ENCODE assay signal across 1 cellular context in the genomic region with DNA sequence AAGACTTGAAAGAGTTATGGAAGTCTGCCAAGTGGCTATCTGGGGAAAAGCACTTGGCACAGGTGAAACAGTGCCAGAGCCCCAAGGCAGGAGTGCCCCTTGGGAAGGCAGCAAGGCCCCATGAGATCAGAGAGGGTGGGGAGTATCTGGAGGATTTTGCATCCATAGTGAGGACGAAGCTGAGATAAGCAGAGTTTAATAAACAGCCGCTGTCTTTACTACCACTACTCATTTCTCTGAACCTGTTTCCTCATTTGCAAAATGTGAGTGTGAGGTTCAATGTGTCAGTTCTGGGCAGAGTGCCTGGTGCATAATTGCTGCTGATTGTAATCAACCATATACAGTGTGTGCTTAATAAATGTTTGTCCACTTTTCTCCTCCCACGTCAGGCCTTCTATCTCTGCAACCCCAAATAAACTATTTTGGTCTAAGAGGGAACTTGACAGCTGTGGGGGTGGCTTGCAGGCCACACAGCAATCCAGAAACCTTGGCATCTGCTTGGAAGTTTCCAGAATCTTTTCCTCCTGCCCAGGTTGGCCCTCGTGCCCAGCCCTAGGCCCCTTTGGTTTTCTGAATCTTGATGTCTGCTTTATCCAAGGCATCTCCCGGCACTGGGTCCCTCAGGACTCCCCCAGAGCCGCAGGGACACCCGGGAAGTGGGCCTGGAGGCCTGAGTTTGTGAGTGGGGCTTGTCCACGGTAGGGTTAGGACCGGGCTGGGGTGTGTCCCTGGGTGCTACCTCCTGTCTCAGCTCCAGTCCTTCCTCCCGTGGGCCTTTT.
TF ChIP-seq lines count a peak whose summit lies in the region.

No MANE protein-coding gene starts in this region.

TF ChIP-seq in HCT116, 20 proteins besides CTCF, POLR2A, EP300 and RAD21 (continued from another document):
- TF ChIP-seq MAX (IDR thresholded peaks at IDR 0.05) (no peak), CBX3 (IDR thresholded peaks at IDR 0.05; ENCODE audit: low read depth) (no peak), ZFX (IDR thresholded peaks at IDR 0.05) (no peak), SP1 (IDR thresholded peaks at IDR 0.05; ENCODE audit: low read depth) (no peak)
- TF ChIP-seq, protein P1, sequence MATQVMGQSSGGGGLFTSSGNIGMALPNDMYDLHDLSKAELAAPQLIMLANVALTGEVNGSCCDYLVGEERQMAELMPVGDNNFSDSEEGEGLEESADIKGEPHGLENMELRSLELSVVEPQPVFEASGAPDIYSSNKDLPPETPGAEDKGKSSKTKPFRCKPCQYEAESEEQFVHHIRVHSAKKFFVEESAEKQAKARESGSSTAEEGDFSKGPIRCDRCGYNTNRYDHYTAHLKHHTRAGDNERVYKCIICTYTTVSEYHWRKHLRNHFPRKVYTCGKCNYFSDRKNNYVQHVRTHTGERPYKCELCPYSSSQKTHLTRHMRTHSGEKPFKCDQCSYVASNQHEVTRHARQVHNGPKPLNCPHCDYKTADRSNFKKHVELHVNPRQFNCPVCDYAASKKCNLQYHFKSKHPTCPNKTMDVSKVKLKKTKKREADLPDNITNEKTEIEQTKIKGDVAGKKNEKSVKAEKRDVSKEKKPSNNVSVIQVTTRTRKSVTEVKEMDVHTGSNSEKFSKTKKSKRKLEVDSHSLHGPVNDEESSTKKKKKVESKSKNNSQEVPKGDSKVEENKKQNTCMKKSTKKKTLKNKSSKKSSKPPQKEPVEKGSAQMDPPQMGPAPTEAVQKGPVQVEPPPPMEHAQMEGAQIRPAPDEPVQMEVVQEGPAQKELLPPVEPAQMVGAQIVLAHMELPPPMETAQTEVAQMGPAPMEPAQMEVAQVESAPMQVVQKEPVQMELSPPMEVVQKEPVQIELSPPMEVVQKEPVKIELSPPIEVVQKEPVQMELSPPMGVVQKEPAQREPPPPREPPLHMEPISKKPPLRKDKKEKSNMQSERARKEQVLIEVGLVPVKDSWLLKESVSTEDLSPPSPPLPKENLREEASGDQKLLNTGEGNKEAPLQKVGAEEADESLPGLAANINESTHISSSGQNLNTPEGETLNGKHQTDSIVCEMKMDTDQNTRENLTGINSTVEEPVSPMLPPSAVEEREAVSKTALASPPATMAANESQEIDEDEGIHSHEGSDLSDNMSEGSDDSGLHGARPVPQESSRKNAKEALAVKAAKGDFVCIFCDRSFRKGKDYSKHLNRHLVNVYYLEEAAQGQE (IDR thresholded peaks at IDR 0.05; ENCODE audit: low read depth): no peak
